In the genomic region with DNA sequence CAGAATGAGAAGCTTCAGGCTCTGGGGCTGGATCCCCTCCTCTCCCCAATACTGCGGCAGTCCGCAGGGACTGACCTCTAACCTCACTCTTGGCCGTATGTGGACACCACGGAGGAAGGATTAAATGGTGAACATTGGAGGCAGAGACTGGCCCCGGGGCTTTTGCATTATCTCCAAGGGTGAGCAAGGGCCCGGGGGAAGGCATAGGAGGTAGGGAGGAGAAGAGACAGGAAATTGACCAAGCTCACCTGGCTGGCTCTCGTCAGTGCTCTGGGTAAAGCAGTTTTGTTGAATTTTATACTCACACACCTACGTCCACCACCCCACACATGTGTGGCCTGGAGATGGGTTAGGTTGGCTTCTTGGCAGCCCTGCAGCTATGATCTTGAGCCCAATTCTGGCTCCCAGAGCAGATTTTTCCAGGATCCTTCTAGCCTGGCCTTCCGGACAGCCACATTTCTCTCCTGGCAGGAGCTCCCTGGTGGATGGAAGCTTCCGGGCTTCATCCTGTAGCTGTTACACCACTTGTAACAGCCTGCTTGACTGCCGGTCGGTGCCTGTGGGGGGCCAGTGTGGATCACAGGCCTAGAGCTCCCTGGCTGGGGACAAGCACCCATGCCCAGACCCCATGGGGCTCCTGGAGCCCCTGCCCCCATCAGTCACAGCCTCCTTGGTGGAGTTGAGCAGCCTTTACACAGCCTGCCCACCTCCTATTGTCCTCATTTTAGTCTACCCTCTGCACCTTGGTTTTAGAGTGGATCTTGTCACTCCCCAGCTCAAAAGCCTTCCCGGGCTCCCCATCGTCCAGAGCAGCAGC, we compare ENCODE assay signal across 13 cellular contexts. TPM values are rescaled to one million over a fixed set of nuclear protein-coding genes. Genes with fewer than 3 reads are reported as not detected.
DNase-seq lines count a peak whose midpoint lies in the region; ATAC-seq, FAIRE-seq and TF ChIP-seq lines count a peak whose summit lies in the region.
"Had no signal": no experiment of that assay in that cellular context is flagged by ENCODE, and none has a peak within 500 bp of the region (broad histone marks: within the 10 kb centered on the region; RNA-seq: fewer than 3 reads in every experiment).

No MANE protein-coding gene starts in this region.

- TF ChIP-seq CTCF in brain (conservative IDR thresholded peaks at IDR 0.05): no peak
- TF ChIP-seq CTCF in progenitor cell of endocrine pancreas (IDR thresholded peaks at IDR 0.05; ENCODE audit: unreplicated experiment): no peak
- TF ChIP-seq CTCF in CD14-positive monocyte (IDR thresholded peaks at IDR 0.05): no peak

- no peaks in the 10 kb centered on the region for H3K9me3 Mint-ChIP-seq in brain
- H3K9me3 Mint-ChIP-seq in progenitor cell of endocrine pancreas (ENCODE audit: low read depth): no peaks in the 10 kb centered on the region
- H3K9me3 Mint-ChIP-seq in CD14-positive monocyte: no peaks in the 10 kb centered on the region
- H3K9me3 Mint-ChIP-seq: T-helper 1 cell treated with Interleukin-12 subunit alpha and Interleukin-12 subunit beta and Interleukin-4 antibody, amounts not matched to agents 30 μg/mL and 1 μg/mL, for 36 hours had no signal

- ATAC-seq in GM18511 (IDR thresholded peaks at IDR 0.05; ENCODE audit: unreplicated experiment) (peak; percentile 0), HG02798 (IDR thresholded peaks at IDR 0.05; ENCODE audit: poor library complexity, unreplicated experiment) (peak; percentile 1), HG03175 (IDR thresholded peaks at IDR 0.05; ENCODE audit: unreplicated experiment) (no peak)

- H3K36me3 Mint-ChIP-seq in brain (peaks cover 25% of the 10 kb centered on the region), progenitor cell of endocrine pancreas (ENCODE audit: insufficient read depth) (peaks cover 5% of the 10 kb centered on the region), CD14-positive monocyte (no peaks in the 10 kb centered on the region)

- H3K4me1 Mint-ChIP-seq in brain: peaks cover 53% of the 10 kb centered on the region
- H3K4me1 Mint-ChIP-seq in progenitor cell of endocrine pancreas (ENCODE audit: low read depth): peaks cover 32% of the 10 kb centered on the region
- H3K4me1 Mint-ChIP-seq in CD14-positive monocyte: peaks cover 33% of the 10 kb centered on the region

- FAIRE-seq in frontal cortex (lab: Jason Lieb, UNC): no peak

- intact Hi-C loops in CD14-positive monocyte (cut with micrococcal nuclease): no loop called here

- DNase-seq in progenitor cell of endocrine pancreas (ENCODE audit: low spot score, unreplicated experiment) (no peak), frontal cortex (ENCODE audit: low spot score in 2 of 2) (no peak), CD14-positive monocyte (ENCODE audit: low spot score) (no peak), hepatic stellate cell (ENCODE audit: low spot score) (no peak)
- DNase-seq: activated T-cell treated with anti-CD3 and anti-CD28 coated beads, Interleukin-2, amount 50 U/mL, for 48 hours; DND-41; glutamatergic neuron; NCI-H1092 had no signal

- peak overlapping the region; percentile 41 to 78 (median 59) for H3K27ac Mint-ChIP-seq in brain
- peak overlapping the region; percentile 34 for H3K27ac Mint-ChIP-seq in progenitor cell of endocrine pancreas
- no peak overlapping the region for H3K27ac Mint-ChIP-seq in CD14-positive monocyte
- H3K27ac Mint-ChIP-seq: T-helper 1 cell treated with Interleukin-12 subunit alpha and Interleukin-12 subunit beta and Interleukin-4 antibody, amounts not matched to agents 30 μg/mL and 1 μg/mL, for 36 hours had no signal

- H3K27me3 Mint-ChIP-seq in brain: no peaks in the 10 kb centered on the region
- no peaks in the 10 kb centered on the region for H3K27me3 Mint-ChIP-seq in progenitor cell of endocrine pancreas
- peaks cover 0 to 9% (median 5%) of the 10 kb centered on the region in 3 donors for H3K27me3 Mint-ChIP-seq in CD14-positive monocyte (ENCODE audit: low read depth in 3 of 3)

- H3K4me3 Mint-ChIP-seq in brain (no peak overlapping the region), progenitor cell of endocrine pancreas (ENCODE audit: low read depth) (no peak overlapping the region), CD14-positive monocyte (no peak overlapping the region)
- H3K4me3 Mint-ChIP-seq: T-helper 1 cell treated with Interleukin-12 subunit alpha and Interleukin-12 subunit beta and Interleukin-4 antibody, amounts not matched to agents 30 μg/mL and 1 μg/mL, for 36 hours had no signal

RNA-seq across cellular contexts. Expression of gene ITM2C, which starts 7.6 kb away (rescaled TPM):
- 519 TPM for polyA plus RNA-seq in brain (ENCODE audit: insufficient read depth, low read depth, low replicate concordance)
- 169 and 174 TPM in 2 replicates for total RNA-seq in progenitor cell of endocrine pancreas
- total RNA-seq in frontal cortex: 110 TPM
- polyA plus RNA-seq in CD14-positive monocyte: 1 to 10 TPM; 2.9 to 3.2 TPM

RNA-seq across cellular contexts. Expression of gene GPR55, which starts 52.7 kb away (rescaled TPM):
- 0.08 TPM for polyA plus RNA-seq in brain (ENCODE audit: insufficient read depth, low read depth, low replicate concordance)
- not detected in 2 replicates for total RNA-seq in progenitor cell of endocrine pancreas
- not detected for total RNA-seq in frontal cortex
- under 1 TPM in 1 of 2 donors, not detected in 1; 0.11 TPM for polyA plus RNA-seq in CD14-positive monocyte

Comparison
In these comparisons a context has a peak if more than half of its experiments do, and no peak if none do; other contexts are left out.
1. H3K27ac Mint-ChIP-seq: peak in brain (5 of 5) and progenitor cell of endocrine pancreas (single experiment); none in CD14-positive monocyte (0 of 7).